ENCODE assay signal across 1 cellular context in the genomic region with DNA sequence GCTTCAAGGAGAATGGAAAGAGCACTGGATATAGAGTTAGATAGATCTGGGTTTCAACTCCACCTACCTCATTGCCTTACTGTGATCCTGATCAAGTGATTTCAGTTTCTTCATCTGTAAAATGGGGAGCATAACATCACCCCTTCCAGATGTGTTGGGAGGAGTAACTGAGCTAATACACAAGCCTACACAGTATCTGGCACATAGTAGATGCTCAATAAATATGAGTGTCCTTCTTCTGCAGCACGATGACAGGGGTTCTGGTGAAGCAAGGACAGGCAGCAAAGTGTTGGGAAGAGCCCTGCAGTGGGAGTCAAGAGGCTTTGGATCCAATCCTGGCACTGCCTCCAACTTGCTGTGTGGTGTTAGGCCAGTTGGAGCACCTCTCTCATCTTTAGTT.
TF ChIP-seq lines count a peak whose summit lies in the region.

No MANE protein-coding gene starts in this region.

TF ChIP-seq in IMR-90, 13 proteins besides CTCF, POLR2A, EP300 and RAD21:
- TF ChIP-seq NFE2L2 (IDR thresholded peaks at IDR 0.05; ENCODE audit: low read depth, low read length) (no peak), CHD1 (IDR thresholded peaks at IDR 0.05; ENCODE audit: low read depth, low read length) (no peak), RCOR1 (IDR thresholded peaks at IDR 0.05; ENCODE audit: insufficient replicate concordance, low read length) (no peak), SMC3 (IDR thresholded peaks at IDR 0.05; ENCODE audit: low read depth, low read length) (no peak), BHLHE40 (IDR thresholded peaks at IDR 0.05; ENCODE audit: low read depth, low read length) (no peak), MXI1 (IDR thresholded peaks at IDR 0.05; ENCODE audit: borderline replicate concordance, low read depth, low read length) (no peak), FOS (IDR thresholded peaks at IDR 0.05; ENCODE audit: low read depth, low read length) (no peak), CEBPB (IDR thresholded peaks at IDR 0.05; ENCODE audit: low read depth, low read length) (no peak), MAFK (IDR thresholded peaks at IDR 0.05; ENCODE audit: low read depth, low read length) (no peak), MAZ (IDR thresholded peaks at IDR 0.05; ENCODE audit: borderline replicate concordance, low read depth, low read length) (no peak), RFX5 (IDR thresholded peaks at IDR 0.05; ENCODE audit: low read depth, low read length) (no peak)
- TF ChIP-seq, protein P1, sequence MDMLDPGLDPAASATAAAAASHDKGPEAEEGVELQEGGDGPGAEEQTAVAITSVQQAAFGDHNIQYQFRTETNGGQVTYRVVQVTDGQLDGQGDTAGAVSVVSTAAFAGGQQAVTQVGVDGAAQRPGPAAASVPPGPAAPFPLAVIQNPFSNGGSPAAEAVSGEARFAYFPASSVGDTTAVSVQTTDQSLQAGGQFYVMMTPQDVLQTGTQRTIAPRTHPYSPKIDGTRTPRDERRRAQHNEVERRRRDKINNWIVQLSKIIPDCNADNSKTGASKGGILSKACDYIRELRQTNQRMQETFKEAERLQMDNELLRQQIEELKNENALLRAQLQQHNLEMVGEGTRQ (IDR thresholded peaks at IDR 0.05; ENCODE audit: low read depth, low read length): no peak
- TF ChIP-seq, protein P2, sequence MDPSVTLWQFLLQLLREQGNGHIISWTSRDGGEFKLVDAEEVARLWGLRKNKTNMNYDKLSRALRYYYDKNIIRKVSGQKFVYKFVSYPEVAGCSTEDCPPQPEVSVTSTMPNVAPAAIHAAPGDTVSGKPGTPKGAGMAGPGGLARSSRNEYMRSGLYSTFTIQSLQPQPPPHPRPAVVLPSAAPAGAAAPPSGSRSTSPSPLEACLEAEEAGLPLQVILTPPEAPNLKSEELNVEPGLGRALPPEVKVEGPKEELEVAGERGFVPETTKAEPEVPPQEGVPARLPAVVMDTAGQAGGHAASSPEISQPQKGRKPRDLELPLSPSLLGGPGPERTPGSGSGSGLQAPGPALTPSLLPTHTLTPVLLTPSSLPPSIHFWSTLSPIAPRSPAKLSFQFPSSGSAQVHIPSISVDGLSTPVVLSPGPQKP (IDR thresholded peaks at IDR 0.05; ENCODE audit: borderline replicate concordance, low read depth, low read length): no peak
TF ChIP-seq in IMR-90: peak in this region for 0.
